In the genomic region with DNA sequence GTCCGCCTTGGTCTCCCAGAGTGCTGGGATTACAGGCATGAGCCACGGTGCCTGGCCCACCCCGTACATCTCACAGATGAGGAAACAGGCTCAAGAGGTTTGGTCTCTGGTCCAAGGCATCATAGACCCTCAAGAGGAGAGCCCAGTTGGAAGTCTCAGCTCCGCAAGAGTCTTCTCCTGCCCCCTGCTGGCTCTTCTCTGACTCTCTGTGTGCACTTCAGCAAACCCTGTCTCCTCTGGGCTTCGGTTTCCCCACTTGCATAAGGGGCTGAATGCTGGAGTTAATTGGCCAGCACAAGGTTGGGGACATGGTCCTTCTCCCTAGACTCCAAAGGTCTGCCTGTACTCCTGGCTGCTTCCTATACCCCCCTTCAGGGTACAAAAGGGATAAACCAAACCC, we compare ENCODE assay signal across 9 cellular contexts. TPM values are rescaled to one million over a fixed set of nuclear protein-coding genes. Genes with fewer than 3 reads are reported as not detected.
DNase-seq lines count a peak whose midpoint lies in the region; ATAC-seq and TF ChIP-seq lines count a peak whose summit lies in the region.
"Had no signal": no experiment of that assay in that cellular context is flagged by ENCODE, and none has a peak within 500 bp of the region (broad histone marks: within the 10 kb centered on the region; RNA-seq: fewer than 3 reads in every experiment).

No MANE protein-coding gene starts in this region.

- 63 to 76% methylated on average over 5 of the region's 5 CpGs for WGBS in lower leg skin, 2 donors

- H2AFZ ChIP-seq in PC-9 (no peak overlapping the region), fibroblast of lung (ENCODE audit: low read length) (no peak overlapping the region)

- POLR2A ChIA-PET in PC-9 (lab: Charles Lee; ENCODE audit: unreplicated experiment), result interaction anchor here (0.6 to 1.4 kb wide), 3 partner anchors 16 to 95 kb away, joined by 13 to 15 read pairs (median 14); no protein-coding TSS in a partner anchor

- H3K4me3 ChIP-seq in GM12865 (ENCODE audit: low read depth, low read length) (no peak overlapping the region), PC-9 (peak overlapping the region; percentile 61), fibroblast of lung (replicated peaks in 1 of 4; ENCODE audit: control extremely low read depth in 1 of 4, insufficient read depth in 1 of 4, low read depth in 3 of 4, low read length in 4 of 4) (no peak overlapping the region), lower leg skin (ENCODE audit: low read depth, poor library complexity, severe bottlenecking) (no peak overlapping the region)

- no peak for TF ChIP-seq POLR2A in lower leg skin (IDR thresholded peaks at IDR 0.05)

- intact Hi-C loops in PC-9 (cut with micrococcal nuclease; ENCODE audit: unreplicated experiment), result loop anchor here (1.0 to 5.0 kb wide), 2 partner anchors 29 to 113 kb away; partner anchors contain the start of genes IP6K1 and MON1A
- intact Hi-C loops in lower leg skin (cut with DNase I; ENCODE audit: low total_unique reads), result no loop called here

- H4K20me1 ChIP-seq in PC-9 (ENCODE audit: insufficient read depth), result peaks cover 3% of the 10 kb centered on the region
- H4K20me1 ChIP-seq in fibroblast of lung (ENCODE audit: control insufficient read depth, extremely low read depth, insufficient read depth, low read length), result no peaks in the 10 kb centered on the region

- no peak overlapping the region for H3K9ac ChIP-seq in fibroblast of lung (ENCODE audit: insufficient read depth, low read length)

- peak; percentile 30 for TF ChIP-seq CTCF in GM12865 (IDR thresholded peaks at IDR 0.05; ENCODE audit: insufficient read depth, low read depth, low read length, missing control alignments)
- no peak; the same call in 1 of the 2 replicates for TF ChIP-seq CTCF in PC-9 (conservative IDR thresholded peaks at IDR 0.05)
- TF ChIP-seq CTCF in fibroblast of lung (conservative IDR thresholded peaks at IDR 0.05 in 1 of 2, IDR thresholded peaks at IDR 0.05 in 1 of 2; ENCODE audit: low read depth in 1 of 2, low read length in 2 of 2), result peak; percentile 6 to 23
- no peak for TF ChIP-seq CTCF in lower leg skin (IDR thresholded peaks at IDR 0.05)

- H3K9me3 Mint-ChIP-seq in immature natural killer cell, result no peaks in the 10 kb centered on the region

- H3K4me2 ChIP-seq in PC-9, result peak overlapping the region; percentile 97
- H3K4me2 ChIP-seq in fibroblast of lung (ENCODE audit: extremely low read depth, insufficient read depth, low read length), result no peak overlapping the region

- peaks cover 30% of the 10 kb centered on the region for H3F3A ChIP-seq in PC-9 (ENCODE audit: insufficient read depth, low read depth)

- TSS peak; percentile 20 for BruUV-seq in PC-9 (replicated peaks; lab: Mats Ljungman, UMichigan)

- H3K36me3 ChIP-seq in PC-9 (ENCODE audit: low read depth), result peaks cover 17% of the 10 kb centered on the region; the same call in 1 of the 2 replicates
- H3K36me3 ChIP-seq in fibroblast of lung (ENCODE audit: control insufficient read depth, insufficient read depth, low read length), result no peaks in the 10 kb centered on the region

- no peaks in the 10 kb centered on the region for H3K36me3 Mint-ChIP-seq in immature natural killer cell

- H3K27me3 Mint-ChIP-seq in immature natural killer cell (ENCODE audit: low read depth in 3 of 3), result peaks cover 0 to 2% (median 0%) of the 10 kb centered on the region in 3 donors

- no peak overlapping the region for H3K27ac Mint-ChIP-seq in immature natural killer cell

- H3K79me2 ChIP-seq in PC-9 (ENCODE audit: low read depth), result peaks cover 55% of the 10 kb centered on the region
- H3K79me2 ChIP-seq in fibroblast of lung (ENCODE audit: control insufficient read depth, insufficient read depth, low read length), result no peaks in the 10 kb centered on the region

- CTCF ChIA-PET in PC-9 (lab: Charles Lee), result interaction anchor here (0.6 to 1.0 kb wide), 3 partner anchors 23 to 912 kb away, joined by 3 to 8 read pairs (median 4); partner anchors contain the start of gene INKA1

- H3K4me1 Mint-ChIP-seq in immature natural killer cell, result peaks cover 10 to 12% of the 10 kb centered on the region in 2 donors

- DNase-seq in 8988T (peak; percentile 75), GM12865 (ENCODE audit: low read depth) (peak; percentile 39), PC-9 (no peak), fibroblast of lung (ENCODE audit: low read depth in 2 of 2) (peak in 1 of 2 donors; percentile 5), lower leg skin (ENCODE audit: low spot score in 2 of 2) (no peak), mesenteric fat pad (ENCODE audit: low spot score) (no peak), immature natural killer cell (no peak)
- DNase-seq: activated naive CD4-positive, alpha-beta T cell treated with Interleukin-2 at 50 U/mL for 16 hours had no signal

- H3K27ac ChIP-seq in PC-9 (peak overlapping the region; percentile 95), fibroblast of lung (ENCODE audit: insufficient read depth, low read length) (no peak overlapping the region)

- no peak overlapping the region for H3K4me3 Mint-ChIP-seq in immature natural killer cell

- H3K9me3 ChIP-seq in PC-9 (ENCODE audit: insufficient read depth, low read depth) (no peaks in the 10 kb centered on the region), fibroblast of lung (ENCODE audit: control insufficient read depth, insufficient read depth, low read depth, low read length) (no peaks in the 10 kb centered on the region)

- H3K4me1 ChIP-seq in PC-9 (replicated peaks; ENCODE audit: insufficient read depth) (peaks cover 29% of the 10 kb centered on the region), fibroblast of lung (ENCODE audit: control insufficient read depth, extremely low read depth, insufficient read depth, low read length) (peaks cover 5% of the 10 kb centered on the region)

- no peak for ATAC-seq in activated CD4-positive, CD25-positive, alpha-beta regulatory T cell treated with anti-CD3 and anti-CD28 coated beads, Interleukin-2, amount 50 U/mL, for 24 hours

- no peaks in the 10 kb centered on the region for H3K9me2 ChIP-seq in PC-9 (ENCODE audit: insufficient read depth)

- H3K27me3 ChIP-seq in PC-9 (ENCODE audit: insufficient read depth, low read depth) (no peaks in the 10 kb centered on the region), fibroblast of lung (ENCODE audit: control insufficient read depth, insufficient read depth, low read length) (no peaks in the 10 kb centered on the region)

RNA-seq across cellular contexts. Expression of gene MST1R, which starts 3.9 kb away (rescaled TPM):
- total RNA-seq in PC-9 (2021), result 84.3 and 98.3 TPM in 2 replicates
- total RNA-seq in fibroblast of lung, result 1.5 and 3.0 TPM in 2 replicates
- polyA plus RNA-seq in fibroblast of lung, result 0.52 and 1.2 TPM in 2 replicates
- polyA plus RNA-seq in fibroblast of lung (2012), result 0.61 and 1.5 TPM in 2 replicates
- polyA minus RNA-seq in fibroblast of lung (ENCODE audit: low replicate concordance), result 1.5 and 4.3 TPM in 2 replicates
- 10 to 100 TPM; 29.7 to 62.5 (median 48.8) TPM for total RNA-seq in lower leg skin
- total RNA-seq in mesenteric fat pad, result 1.8 TPM
- polyA plus RNA-seq in immature natural killer cell, result 1 to 10 TPM in 1 of 3 donors, under 1 TPM in 1, not detected in 1; 0.68 to 1.1 TPM

RNA-seq across cellular contexts. Expression of gene MON1A, which starts 29.8 kb away (rescaled TPM):
- total RNA-seq in PC-9 (2021) (4.8 and 5.5 TPM in 2 replicates), fibroblast of lung (11.8 and 12.2 TPM in 2 replicates), lower leg skin (10 to 100 TPM in 3 of 4 donors, 1 to 10 TPM in 1; 5.6 to 16.7 (median 11.4) TPM), mesenteric fat pad (9.8 TPM)
- polyA plus RNA-seq in fibroblast of lung (6.7 and 9.3 TPM in 2 replicates), immature natural killer cell (10 to 100 TPM; 11.5 to 24.0 (median 12.1) TPM)
- polyA plus RNA-seq in fibroblast of lung (2012), result 7.8 and 12.6 TPM in 2 replicates
- 10.1 and 12.9 TPM in 2 replicates for polyA minus RNA-seq in fibroblast of lung (ENCODE audit: low replicate concordance)

RNA-seq across cellular contexts. Expression of gene CAMKV, which starts 30.1 kb away (rescaled TPM):
- not detected in 2 replicates for total RNA-seq in PC-9 (2021)
- not detected in 2 replicates for total RNA-seq in fibroblast of lung
- polyA plus RNA-seq in fibroblast of lung, result 0.06 TPM in 1 of 2 replicates, not detected in the other
- not detected in 2 replicates for polyA plus RNA-seq in fibroblast of lung (2012)
- not detected in 2 replicates for polyA minus RNA-seq in fibroblast of lung (ENCODE audit: low replicate concordance)
- not detected for total RNA-seq in lower leg skin
- total RNA-seq in mesenteric fat pad, result not detected
- not detected for polyA plus RNA-seq in immature natural killer cell

RNA-seq across cellular contexts. Expression of gene RBM6, which starts 40.1 kb away (rescaled TPM):
- 70.2 and 72.0 TPM in 2 replicates for total RNA-seq in PC-9 (2021)
- 41.3 and 46.1 TPM in 2 replicates for total RNA-seq in fibroblast of lung
- polyA plus RNA-seq in fibroblast of lung, result 36.3 and 40.1 TPM in 2 replicates
- polyA plus RNA-seq in fibroblast of lung (2012), result 29.0 and 29.6 TPM in 2 replicates
- polyA minus RNA-seq in fibroblast of lung (ENCODE audit: low replicate concordance), result 19.7 and 20.1 TPM in 2 replicates
- 100 to 1,000 TPM in 1 of 4 donors, 10 to 100 TPM in 3; 41.4 to 121 (median 54.7) TPM for total RNA-seq in lower leg skin
- 79.6 TPM for total RNA-seq in mesenteric fat pad
- 10 to 100 TPM in 2 of 3 donors, 1 to 10 TPM in 1; 7.5 to 39.7 (median 19.2) TPM for polyA plus RNA-seq in immature natural killer cell

RNA-seq across cellular contexts. Expression of gene TRAIP, which starts 43.5 kb away (rescaled TPM):
- 18.1 and 20.6 TPM in 2 replicates for total RNA-seq in PC-9 (2021)
- total RNA-seq in fibroblast of lung, result 0.77 and 2.0 TPM in 2 replicates
- polyA plus RNA-seq in fibroblast of lung, result 2.5 and 7.0 TPM in 2 replicates
- 2.0 and 6.4 TPM in 2 replicates for polyA plus RNA-seq in fibroblast of lung (2012)
- 2.0 and 16.2 TPM in 2 replicates for polyA minus RNA-seq in fibroblast of lung (ENCODE audit: low replicate concordance)
- total RNA-seq in lower leg skin, result 1 to 10 TPM; 1.1 to 4.8 (median 2.9) TPM
- total RNA-seq in mesenteric fat pad, result 1.1 TPM
- 1 to 10 TPM in 2 of 3 donors, not detected in 1; 1.4 to 1.5 TPM for polyA plus RNA-seq in immature natural killer cell

Comparison
In these comparisons a context has a peak if more than half of its experiments do, and no peak if none do; other contexts are left out.
1. DNase-seq: peak in 8988T (single experiment) and GM12865 (single experiment); none in PC-9 (0 of 2), lower leg skin (0 of 2), mesenteric fat pad (single experiment) and immature natural killer cell (0 of 3).
2. CTCF ChIP-seq: peak in GM12865 (single experiment) and fibroblast of lung (2 of 2); none in PC-9 (single experiment) and lower leg skin (0 of 3).